ENCODE assay signal across 9 cellular contexts in the genomic region with DNA sequence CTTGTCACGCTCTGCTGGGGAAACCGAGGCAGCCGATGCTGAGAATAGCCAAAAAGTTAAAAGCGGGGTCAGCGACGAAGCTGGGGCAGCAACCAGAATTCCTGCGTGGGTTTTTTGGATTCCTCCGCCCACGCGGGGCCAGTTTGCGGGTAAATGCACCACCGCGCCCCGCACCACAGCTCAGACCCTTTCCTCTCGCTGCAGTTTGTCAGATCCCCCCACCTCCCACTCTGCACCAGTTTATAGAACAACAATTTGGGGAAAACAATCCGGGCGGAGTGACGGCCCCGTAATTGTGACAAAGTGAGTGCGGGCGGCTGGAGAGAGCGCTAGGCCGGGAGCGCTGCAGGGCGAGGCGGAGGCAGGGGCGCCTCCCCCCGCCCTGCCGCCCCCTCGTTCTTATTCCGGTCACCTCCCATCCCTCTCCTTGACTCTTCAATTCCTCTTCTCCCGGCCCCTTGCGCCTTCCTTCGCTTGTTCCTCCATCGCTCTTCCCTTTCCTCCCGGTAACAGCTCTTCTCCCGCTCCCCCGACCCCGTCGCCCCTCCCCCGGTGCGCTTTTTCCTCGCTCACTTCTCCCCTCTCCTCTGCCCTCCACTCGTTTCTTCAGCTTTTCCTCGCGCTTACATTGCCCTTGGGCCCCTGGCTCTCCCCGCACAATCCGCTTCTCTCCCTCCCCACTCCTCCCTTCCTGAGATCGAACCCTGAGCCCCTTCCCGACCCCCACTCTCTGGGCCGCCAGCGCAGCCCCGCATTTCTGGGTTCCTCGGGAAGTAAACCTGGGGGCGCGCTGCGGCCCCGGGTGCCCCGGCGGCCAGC. TPM values are rescaled to one million over a fixed set of nuclear protein-coding genes. Genes with fewer than 3 reads are reported as not detected.
DNase-seq lines count a peak whose midpoint lies in the region; ATAC-seq and TF ChIP-seq lines count a peak whose summit lies in the region.
"Had no signal": no experiment of that assay in that cellular context is flagged by ENCODE, and none has a peak within 500 bp of the region (broad histone marks: within the 10 kb centered on the region; RNA-seq: fewer than 3 reads in every experiment).

No MANE protein-coding gene starts in this region.

- H3K27ac Mint-ChIP-seq in activated CD4-positive, alpha-beta T cell treated with anti-CD3 and anti-CD28 coated beads for 36 hours = no peak overlapping the region
- peak overlapping the region; percentile 77 for H3K27ac Mint-ChIP-seq in stimulated activated naive B cell treated with anti-CD40 and anti-IgM and Interleukin-4, amounts not matched to agents 10 μg/mL and 1 μg/mL and 100 μg/mL, for 72 hours

- no peak overlapping the region for H2AFZ ChIP-seq in SU-DHL-6 (ENCODE audit: low read depth, low read length, severe bottlenecking)

- H3F3A ChIP-seq in SU-DHL-6 (ENCODE audit: insufficient read depth) = no peaks in the 10 kb centered on the region; the same call in 1 of the 2 replicates

- no peak for ATAC-seq in activated CD4-positive, alpha-beta T cell treated with anti-CD3 and anti-CD28 coated beads for 36 hours
- ATAC-seq in stimulated activated naive B cell treated with anti-CD40 and anti-IgM and Interleukin-4, amounts not matched to agents 10 μg/mL and 1 μg/mL and 100 μg/mL, for 72 hours (replicated peaks) = no peak
- ATAC-seq in GM21423 (IDR thresholded peaks at IDR 0.05; ENCODE audit: unreplicated experiment) = no peak

- peak overlapping the region; percentile 19 for H3K4me3 ChIP-seq in SU-DHL-6 (ENCODE audit: insufficient read depth, low read length, poor library complexity, severe bottlenecking)
- peak overlapping the region; percentile 57 for H3K4me3 ChIP-seq in iPS-18c (ENCODE audit: insufficient read depth, low read depth, low read length)

- H3K4me2 ChIP-seq in SU-DHL-6 (ENCODE audit: low read depth, low read length, poor library complexity, severe bottlenecking) = peak overlapping the region; percentile 63

- H3K36me3 ChIP-seq in SU-DHL-6 (ENCODE audit: low read length) = no peaks in the 10 kb centered on the region

- H3K4me1 Mint-ChIP-seq in activated CD4-positive, alpha-beta T cell treated with anti-CD3 and anti-CD28 coated beads for 36 hours = peaks cover 41% of the 10 kb centered on the region
- peaks cover 32 to 62% of the 10 kb centered on the region in 2 donors for H3K4me1 Mint-ChIP-seq in stimulated activated naive B cell treated with anti-CD40 and anti-IgM and Interleukin-4, amounts not matched to agents 10 μg/mL and 1 μg/mL and 100 μg/mL, for 72 hours

- H3K9me2 ChIP-seq in SU-DHL-6 (replicated peaks; ENCODE audit: insufficient read depth, low read length) = no peaks in the 10 kb centered on the region

- CTCF ChIA-PET in activated CD4-positive, alpha-beta T cell treated with anti-CD3 and anti-CD28 coated beads for 36 hours (lab: Charles Lee) = interaction anchor here (0.7 to 9.4 kb wide), 11 partner anchors 11 to 169 kb away, joined by 3 to 168 read pairs (median 20); a partner anchor contains a TSS

- peak overlapping the region; percentile 29 for H3K4me3 Mint-ChIP-seq in activated CD4-positive, alpha-beta T cell treated with anti-CD3 and anti-CD28 coated beads for 36 hours
- peak overlapping the region; percentile 80 to 89 for H3K4me3 Mint-ChIP-seq in stimulated activated naive B cell treated with anti-CD40 and anti-IgM and Interleukin-4, amounts not matched to agents 10 μg/mL and 1 μg/mL and 100 μg/mL, for 72 hours

- no peaks in the 10 kb centered on the region for H4K20me1 ChIP-seq in SU-DHL-6 (ENCODE audit: low read depth, low read length)

- H3K9me3 Mint-ChIP-seq in activated CD4-positive, alpha-beta T cell treated with anti-CD3 and anti-CD28 coated beads for 36 hours (ENCODE audit: low read depth) = no peaks in the 10 kb centered on the region
- H3K9me3 Mint-ChIP-seq in stimulated activated naive B cell treated with anti-CD40 and anti-IgM and Interleukin-4, amounts not matched to agents 10 μg/mL and 1 μg/mL and 100 μg/mL, for 72 hours = no peaks in the 10 kb centered on the region

- peak overlapping the region; percentile 25; the same call in 1 of the 2 replicates for H3K9ac ChIP-seq in SU-DHL-6 (ENCODE audit: low read length)

- H3K9me3 ChIP-seq in SU-DHL-6 (ENCODE audit: insufficient read depth, low read length) (no peaks in the 10 kb centered on the region), iPS-18c (ENCODE audit: control insufficient read depth, insufficient read depth, low read length) (no peaks in the 10 kb centered on the region)

- H3K79me2 ChIP-seq in SU-DHL-6 (ENCODE audit: insufficient read depth, low read length) = no peaks in the 10 kb centered on the region

- POLR2A ChIA-PET in activated CD4-positive, alpha-beta T cell treated with anti-CD3 and anti-CD28 coated beads for 36 hours (lab: Charles Lee) = interaction anchor here (1.4 kb wide), 1 partner anchor 21 kb away, joined by 6 read pairs; a partner anchor contains a TSS

- peaks cover 56% of the 10 kb centered on the region for H3K27me3 Mint-ChIP-seq in activated CD4-positive, alpha-beta T cell treated with anti-CD3 and anti-CD28 coated beads for 36 hours
- H3K27me3 Mint-ChIP-seq in stimulated activated naive B cell treated with anti-CD40 and anti-IgM and Interleukin-4, amounts not matched to agents 10 μg/mL and 1 μg/mL and 100 μg/mL, for 72 hours = peaks cover 53 to 87% of the 10 kb centered on the region in 2 donors

- no peaks in the 10 kb centered on the region for H3K36me3 Mint-ChIP-seq in activated CD4-positive, alpha-beta T cell treated with anti-CD3 and anti-CD28 coated beads for 36 hours (ENCODE audit: low read depth)
- no peaks in the 10 kb centered on the region for H3K36me3 Mint-ChIP-seq in stimulated activated naive B cell treated with anti-CD40 and anti-IgM and Interleukin-4, amounts not matched to agents 10 μg/mL and 1 μg/mL and 100 μg/mL, for 72 hours

- no peaks in the 10 kb centered on the region for H3K27me3 ChIP-seq in SU-DHL-6 (ENCODE audit: low read length)

- intact Hi-C loops in activated CD4-positive, alpha-beta T cell treated with anti-CD3 and anti-CD28 coated beads for 36 hours (cut with DNase I, micrococcal nuclease) = loop anchor here in 1 of 2 experiments (1.0 to 5.0 kb wide), 2 partner anchors 255 to 369 kb away; a partner anchor contains a TSS

- TF ChIP-seq CTCF in SU-DHL-6 (IDR thresholded peaks at IDR 0.05; ENCODE audit: insufficient read depth, low read length, poor library complexity, severe bottlenecking) = no peak

- H3K27ac ChIP-seq in SU-DHL-6 (ENCODE audit: low read depth, low read length) = no peak overlapping the region

- no peak for DNase-seq in activated CD4-positive, alpha-beta T cell treated with anti-CD3 and anti-CD28 coated beads for 36 hours
- no peak for DNase-seq in activated CD4-positive, alpha-beta T cell treated with anti-CD3 and anti-CD28 coated beads for 4 hours
- DNase-seq in stimulated activated naive B cell treated with anti-CD40 and anti-IgM and Interleukin-4, amounts not matched to agents 10 μg/mL and 1 μg/mL and 100 μg/mL, for 72 hours = no peak
- DNase-seq in NCI-H226 = no peak
- DNase-seq in dedifferentiated amniotic fluid mesenchymal stem cell (ENCODE audit: extremely low spot score) = no peak

RNA-seq across cellular contexts. Expression of a gene that starts 0.6 kb away (rescaled TPM):
- under 1 TPM in 1 of 2 experiments, not detected in 1; 0.05 TPM for total RNA-seq in activated CD4-positive, alpha-beta T cell treated with anti-CD3 and anti-CD28 coated beads for 36 hours

RNA-seq across cellular contexts. Expression of a gene that starts 9.1 kb away (rescaled TPM):
- total RNA-seq in activated CD4-positive, alpha-beta T cell treated with anti-CD3 and anti-CD28 coated beads for 36 hours = not detected
- total RNA-seq: ureter had no signal

RNA-seq across cellular contexts. Expression of a gene that starts 21.2 kb away (rescaled TPM):
- 10 to 100 TPM; 10.6 to 18.8 TPM for total RNA-seq in activated CD4-positive, alpha-beta T cell treated with anti-CD3 and anti-CD28 coated beads for 36 hours

RNA-seq across cellular contexts. Expression of a gene that starts 23.0 kb away (rescaled TPM):
- total RNA-seq in activated CD4-positive, alpha-beta T cell treated with anti-CD3 and anti-CD28 coated beads for 36 hours = 10 to 100 TPM; 64.5 to 84.3 TPM

RNA-seq across cellular contexts. Expression of a gene that starts 51.1 kb away (rescaled TPM):
- not detected for total RNA-seq in activated CD4-positive, alpha-beta T cell treated with anti-CD3 and anti-CD28 coated beads for 36 hours
